15 cellular contexts compared by ENCODE assay signal in the genomic region with DNA sequence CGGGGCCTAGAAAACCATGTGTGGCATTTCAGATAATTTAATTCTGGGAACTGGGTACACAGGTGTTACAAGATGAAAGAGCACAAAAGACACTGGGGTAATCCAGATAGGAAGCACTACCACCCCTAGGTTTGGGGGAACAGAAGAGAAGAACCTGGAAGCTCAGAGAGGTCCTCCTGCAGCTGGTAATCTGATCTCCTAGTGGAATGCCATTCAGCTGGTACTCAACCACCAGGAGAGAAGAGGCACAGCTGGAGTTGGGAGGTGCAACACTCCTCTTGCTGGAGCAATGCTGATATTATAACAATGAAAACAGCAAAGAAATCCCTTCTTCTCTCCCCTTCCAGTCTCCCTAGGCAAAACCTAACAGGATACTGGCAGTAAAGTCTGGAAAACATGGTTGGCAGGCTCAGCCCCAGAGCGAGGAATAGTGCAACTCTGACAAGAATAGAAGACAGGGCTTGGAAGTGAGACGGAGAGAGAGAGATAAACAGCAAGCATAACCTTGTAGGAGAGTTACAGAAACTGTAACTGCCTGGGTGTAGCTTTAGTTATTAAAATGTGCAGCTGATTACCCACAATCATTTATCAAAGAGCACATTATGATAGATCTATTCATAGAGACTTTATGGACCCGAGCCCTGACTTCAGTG. TPM values are rescaled to one million over a fixed set of nuclear protein-coding genes. Genes with fewer than 3 reads are reported as not detected.
DNase-seq lines count a peak whose midpoint lies in the region; ATAC-seq and TF ChIP-seq lines count a peak whose summit lies in the region.
"Had no signal": no experiment of that assay in that cellular context is flagged by ENCODE, and none has a peak within 500 bp of the region (broad histone marks: within the 10 kb centered on the region; RNA-seq: fewer than 3 reads in every experiment).

No MANE protein-coding gene starts in this region.

- H3K9me3 Mint-ChIP-seq in activated T-cell treated with anti-CD3 and anti-CD28 coated beads, Interleukin-2, amount 50 U/mL, for 72 hours, result no peaks in the 10 kb centered on the region
- no peaks in the 10 kb centered on the region for H3K9me3 Mint-ChIP-seq in type B pancreatic cell
- H3K9me3 Mint-ChIP-seq: neural crest cell had no signal

- H3K4me1 Mint-ChIP-seq in activated T-cell treated with anti-CD3 and anti-CD28 coated beads, Interleukin-2, amount 50 U/mL, for 72 hours (ENCODE audit: low read depth), result peaks cover 23% of the 10 kb centered on the region
- H3K4me1 Mint-ChIP-seq in type B pancreatic cell (ENCODE audit: unreplicated experiment), result peaks cover 23% of the 10 kb centered on the region

- H3K4me3 Mint-ChIP-seq in activated T-cell treated with anti-CD3 and anti-CD28 coated beads, Interleukin-2, amount 50 U/mL, for 72 hours, result no peak overlapping the region
- H3K4me3 Mint-ChIP-seq in type B pancreatic cell, result no peak overlapping the region
- H3K4me3 Mint-ChIP-seq: neural crest cell had no signal

- H3K36me3 Mint-ChIP-seq in activated T-cell treated with anti-CD3 and anti-CD28 coated beads, Interleukin-2, amount 50 U/mL, for 72 hours (ENCODE audit: insufficient read depth in 2 of 2), result no peaks in the 10 kb centered on the region
- peaks cover 10% of the 10 kb centered on the region for H3K36me3 Mint-ChIP-seq in type B pancreatic cell

- TF ChIP-seq CTCF in type B pancreatic cell (conservative IDR thresholded peaks at IDR 0.05), result no peak

- no peak for ATAC-seq in activated T-cell treated with anti-CD3 and anti-CD28 coated beads, Interleukin-2, amount 50 U/mL, for 72 hours (replicated peaks in 1 of 2)
- ATAC-seq in left ventricle myocardium superior, result peak; percentile 81
- ATAC-seq in HG03439 (IDR thresholded peaks at IDR 0.05; ENCODE audit: unreplicated experiment), result no peak
- ATAC-seq in GM18858 (IDR thresholded peaks at IDR 0.05; ENCODE audit: unreplicated experiment), result no peak
- ATAC-seq in GM19463 (IDR thresholded peaks at IDR 0.05; ENCODE audit: unreplicated experiment), result no peak
- ATAC-seq: sciatic nerve had no signal

- H3K27me3 Mint-ChIP-seq in activated T-cell treated with anti-CD3 and anti-CD28 coated beads, Interleukin-2, amount 50 U/mL, for 72 hours (ENCODE audit: low read depth), result no peaks in the 10 kb centered on the region
- no peaks in the 10 kb centered on the region for H3K27me3 Mint-ChIP-seq in type B pancreatic cell

- intact Hi-C loops in left ventricle myocardium superior (cut with micrococcal nuclease), result loop anchor here (10.0 kb wide), 1 partner anchor 292 kb away; no protein-coding TSS in a partner anchor

- DNase-seq in activated T-cell treated with anti-CD3 and anti-CD28 coated beads, Interleukin-2, amount 50 U/mL, for 72 hours, result no peak
- DNase-seq in activated T-cell treated with anti-CD3 and anti-CD28 coated beads, Interleukin-2, amount 50 U/mL, for 48 hours, result no peak
- DNase-seq in NCI-H69 (lab: John Stamatoyannopoulos, UW) (peak; percentile 32), left ventricle myocardium superior (no peak), type B pancreatic cell (ENCODE audit: extremely low spot score, unreplicated experiment) (no peak)
- DNase-seq: activated CD4-positive, alpha-beta T cell treated with anti-CD3 and anti-CD28 coated beads for 48 hours; esophagus squamous epithelium; NCI-H1105; NCI-H82; stimulated activated CD4-positive, alpha-beta T cell treated with anti-CD3 and anti-CD28 coated beads, Interleukin-4, amount 100 ng/mL, for 24 hours had no signal

- peak overlapping the region; percentile 19 for H3K27ac Mint-ChIP-seq in activated T-cell treated with anti-CD3 and anti-CD28 coated beads, Interleukin-2, amount 50 U/mL, for 72 hours
- peak overlapping the region; percentile 6 for H3K27ac Mint-ChIP-seq in type B pancreatic cell

RNA-seq across cellular contexts. Expression of a gene that starts 35.0 kb away (rescaled TPM):
- 10 to 100 TPM; 22.1 to 25.1 TPM for total RNA-seq in activated T-cell treated with anti-CD3 and anti-CD28 coated beads, Interleukin-2, amount 50 U/mL, for 72 hours
- total RNA-seq in left ventricle myocardium superior (8.7 TPM), type B pancreatic cell (ENCODE audit: low replicate concordance) (16.9 and 25.6 TPM in 2 replicates)
